Comparison of ENCODE assay signal across 1 cellular context in genomic region chr12:114799574-114800487, GRCh38.
TF ChIP-seq lines count a peak whose summit lies in the region.

No MANE protein-coding gene starts in this region.

TF ChIP-seq in HepG2, 621 proteins besides CTCF, POLR2A, EP300 and RAD21 (continued from another document):
- TF ChIP-seq ZNF687 (CRISPR knock-in tag; IDR thresholded peaks at IDR 0.05): peak; percentile 99
- TF ChIP-seq SIX1 (CRISPR knock-in tag; IDR thresholded peaks at IDR 0.05; ENCODE audit: borderline replicate concordance): peak; percentile 77; the same call in 1 of the 2 replicates
- TF ChIP-seq RXRA (CRISPR knock-in tag; IDR thresholded peaks at IDR 0.05): peak; percentile 99
- TF ChIP-seq SP1 (IDR thresholded peaks at IDR 0.05): no peak
- peak; percentile 92 for TF ChIP-seq SP1 (CRISPR knock-in tag; IDR thresholded peaks at IDR 0.05)
- TF ChIP-seq TRIM22 (IDR thresholded peaks at IDR 0.05): no peak
- TF ChIP-seq NFYC (CRISPR knock-in tag; IDR thresholded peaks at IDR 0.05): peak; percentile 52; the same call in 1 of the 2 replicates
- peak; percentile 99 for TF ChIP-seq GATA4 (IDR thresholded peaks at IDR 0.05; ENCODE audit: borderline replicate concordance, low read depth)
- TF ChIP-seq, protein P1, sequence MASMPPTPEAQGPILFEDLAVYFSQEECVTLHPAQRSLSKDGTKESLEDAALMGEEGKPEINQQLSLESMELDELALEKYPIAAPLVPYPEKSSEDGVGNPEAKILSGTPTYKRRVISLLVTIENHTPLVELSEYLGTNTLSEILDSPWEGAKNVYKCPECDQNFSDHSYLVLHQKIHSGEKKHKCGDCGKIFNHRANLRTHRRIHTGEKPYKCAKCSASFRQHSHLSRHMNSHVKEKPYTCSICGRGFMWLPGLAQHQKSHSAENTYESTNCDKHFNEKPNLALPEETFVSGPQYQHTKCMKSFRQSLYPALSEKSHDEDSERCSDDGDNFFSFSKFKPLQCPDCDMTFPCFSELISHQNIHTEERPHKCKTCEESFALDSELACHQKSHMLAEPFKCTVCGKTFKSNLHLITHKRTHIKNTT (CRISPR knock-in tag; IDR thresholded peaks at IDR 0.05): no peak
- TF ChIP-seq ZNF17 (CRISPR knock-in tag; IDR thresholded peaks at IDR 0.05): no peak
- TF ChIP-seq BCL6 (CRISPR knock-in tag; IDR thresholded peaks at IDR 0.05): peak; percentile 93
- TF ChIP-seq AGO2 (optimal IDR thresholded peaks at IDR 0.05; ENCODE audit: low read depth, low read length): no peak
- no peak for TF ChIP-seq SMARCC2 (IDR thresholded peaks at IDR 0.05)
- peak; percentile 91 for TF ChIP-seq RNF2 (conservative IDR thresholded peaks at IDR 0.05; ENCODE audit: low read depth)
- TF ChIP-seq, protein P2, sequence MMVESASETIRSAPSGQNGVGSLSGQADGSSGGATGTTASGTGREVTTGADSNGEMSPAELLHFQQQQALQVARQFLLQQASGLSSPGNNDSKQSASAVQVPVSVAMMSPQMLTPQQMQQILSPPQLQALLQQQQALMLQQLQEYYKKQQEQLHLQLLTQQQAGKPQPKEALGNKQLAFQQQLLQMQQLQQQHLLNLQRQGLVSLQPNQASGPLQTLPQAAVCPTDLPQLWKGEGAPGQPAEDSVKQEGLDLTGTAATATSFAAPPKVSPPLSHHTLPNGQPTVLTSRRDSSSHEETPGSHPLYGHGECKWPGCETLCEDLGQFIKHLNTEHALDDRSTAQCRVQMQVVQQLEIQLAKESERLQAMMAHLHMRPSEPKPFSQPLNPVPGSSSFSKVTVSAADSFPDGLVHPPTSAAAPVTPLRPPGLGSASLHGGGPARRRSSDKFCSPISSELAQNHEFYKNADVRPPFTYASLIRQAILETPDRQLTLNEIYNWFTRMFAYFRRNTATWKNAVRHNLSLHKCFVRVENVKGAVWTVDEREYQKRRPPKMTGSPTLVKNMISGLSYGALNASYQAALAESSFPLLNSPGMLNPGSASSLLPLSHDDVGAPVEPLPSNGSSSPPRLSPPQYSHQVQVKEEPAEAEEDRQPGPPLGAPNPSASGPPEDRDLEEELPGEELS (CRISPR knock-in tag; IDR thresholded peaks at IDR 0.05): peak; percentile 98
- peak; percentile 69; the same call in 1 of the 2 replicates for TF ChIP-seq GMEB1 (CRISPR knock-in tag; IDR thresholded peaks at IDR 0.05; ENCODE audit: borderline replicate concordance)
- TF ChIP-seq ZNF253 (CRISPR knock-in tag; IDR thresholded peaks at IDR 0.05; ENCODE audit: borderline replicate concordance): no peak
- no peak; the same call in 1 of the 2 replicates for TF ChIP-seq CHD2 (IDR thresholded peaks at IDR 0.05; ENCODE audit: low read depth, low read length)
- peak; percentile 60; the same call in 1 of the 2 replicates for TF ChIP-seq CREB1 (IDR thresholded peaks at IDR 0.05)
- peak; percentile 75; the same call in 1 of the 2 replicates for TF ChIP-seq CREB1 (CRISPR knock-in tag; IDR thresholded peaks at IDR 0.05)
- TF ChIP-seq HDAC2 (CRISPR knock-in tag; IDR thresholded peaks at IDR 0.05): peak; percentile 100
- TF ChIP-seq DPF2 (CRISPR knock-in tag; IDR thresholded peaks at IDR 0.05; ENCODE audit: borderline replicate concordance, low read depth): peak; percentile 98
- TF ChIP-seq ETS1 (CRISPR knock-in tag; IDR thresholded peaks at IDR 0.05): no peak
- peak; percentile 97 for TF ChIP-seq RXRB (CRISPR knock-in tag; IDR thresholded peaks at IDR 0.05; ENCODE audit: borderline replicate concordance)
- TF ChIP-seq RFX1 (IDR thresholded peaks at IDR 0.05): no peak
- peak; percentile 83 for TF ChIP-seq MAZ (IDR thresholded peaks at IDR 0.05; ENCODE audit: borderline replicate concordance, low read depth, low read length)
- TF ChIP-seq MAZ (CRISPR knock-in tag; IDR thresholded peaks at IDR 0.05; ENCODE audit: low read depth): peak; percentile 95
- peak; percentile 92 for TF ChIP-seq FOXK1 (CRISPR knock-in tag; IDR thresholded peaks at IDR 0.05; ENCODE audit: borderline replicate concordance, low read depth)
- TF ChIP-seq, protein P3, sequence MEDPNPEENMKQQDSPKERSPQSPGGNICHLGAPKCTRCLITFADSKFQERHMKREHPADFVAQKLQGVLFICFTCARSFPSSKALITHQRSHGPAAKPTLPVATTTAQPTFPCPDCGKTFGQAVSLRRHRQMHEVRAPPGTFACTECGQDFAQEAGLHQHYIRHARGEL (CRISPR knock-in tag; IDR thresholded peaks at IDR 0.05): peak; percentile 29; the same call in 1 of the 2 replicates
- TF ChIP-seq ZKSCAN8 (CRISPR knock-in tag; IDR thresholded peaks at IDR 0.05; ENCODE audit: borderline replicate concordance): peak; percentile 93
- TF ChIP-seq, protein P4, sequence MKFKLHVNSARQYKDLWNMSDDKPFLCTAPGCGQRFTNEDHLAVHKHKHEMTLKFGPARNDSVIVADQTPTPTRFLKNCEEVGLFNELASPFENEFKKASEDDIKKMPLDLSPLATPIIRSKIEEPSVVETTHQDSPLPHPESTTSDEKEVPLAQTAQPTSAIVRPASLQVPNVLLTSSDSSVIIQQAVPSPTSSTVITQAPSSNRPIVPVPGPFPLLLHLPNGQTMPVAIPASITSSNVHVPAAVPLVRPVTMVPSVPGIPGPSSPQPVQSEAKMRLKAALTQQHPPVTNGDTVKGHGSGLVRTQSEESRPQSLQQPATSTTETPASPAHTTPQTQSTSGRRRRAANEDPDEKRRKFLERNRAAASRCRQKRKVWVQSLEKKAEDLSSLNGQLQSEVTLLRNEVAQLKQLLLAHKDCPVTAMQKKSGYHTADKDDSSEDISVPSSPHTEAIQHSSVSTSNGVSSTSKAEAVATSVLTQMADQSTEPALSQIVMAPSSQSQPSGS (CRISPR knock-in tag; IDR thresholded peaks at IDR 0.05): peak; percentile 90
- peak; percentile 52; the same call in 1 of the 2 replicates for TF ChIP-seq RBAK (CRISPR knock-in tag; IDR thresholded peaks at IDR 0.05)
- TF ChIP-seq IKZF5 (CRISPR knock-in tag; IDR thresholded peaks at IDR 0.05): peak; percentile 98
- TF ChIP-seq ZNF713 (CRISPR knock-in tag; IDR thresholded peaks at IDR 0.05): no peak
- TF ChIP-seq, protein P5, sequence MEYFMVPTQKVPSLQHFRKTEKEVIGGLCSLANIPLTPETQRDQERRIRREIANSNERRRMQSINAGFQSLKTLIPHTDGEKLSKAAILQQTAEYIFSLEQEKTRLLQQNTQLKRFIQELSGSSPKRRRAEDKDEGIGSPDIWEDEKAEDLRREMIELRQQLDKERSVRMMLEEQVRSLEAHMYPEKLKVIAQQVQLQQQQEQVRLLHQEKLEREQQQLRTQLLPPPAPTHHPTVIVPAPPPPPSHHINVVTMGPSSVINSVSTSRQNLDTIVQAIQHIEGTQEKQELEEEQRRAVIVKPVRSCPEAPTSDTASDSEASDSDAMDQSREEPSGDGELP (IDR thresholded peaks at IDR 0.05; ENCODE audit: borderline replicate concordance, low read depth): peak; percentile 99
- peak; percentile 85; the same call in 1 of the 2 replicates for TF ChIP-seq KAT7 (CRISPR knock-in tag; IDR thresholded peaks at IDR 0.05; ENCODE audit: borderline replicate concordance)
- peak; percentile 79 for TF ChIP-seq GABPB1 (CRISPR knock-in tag; IDR thresholded peaks at IDR 0.05)
- peak; percentile 81; the same call in 1 of the 2 replicates for TF ChIP-seq CENPBD1 (CRISPR knock-in tag; IDR thresholded peaks at IDR 0.05; ENCODE audit: borderline replicate concordance, low read depth)
- peak; percentile 74 for TF ChIP-seq ZBTB38 (CRISPR knock-in tag; IDR thresholded peaks at IDR 0.05)
- TF ChIP-seq ZNF232 (CRISPR knock-in tag; IDR thresholded peaks at IDR 0.05; ENCODE audit: borderline replicate concordance): no peak; the same call in 1 of the 2 replicates
